ENCODE assay signal across 8 cellular contexts in the genomic region with DNA sequence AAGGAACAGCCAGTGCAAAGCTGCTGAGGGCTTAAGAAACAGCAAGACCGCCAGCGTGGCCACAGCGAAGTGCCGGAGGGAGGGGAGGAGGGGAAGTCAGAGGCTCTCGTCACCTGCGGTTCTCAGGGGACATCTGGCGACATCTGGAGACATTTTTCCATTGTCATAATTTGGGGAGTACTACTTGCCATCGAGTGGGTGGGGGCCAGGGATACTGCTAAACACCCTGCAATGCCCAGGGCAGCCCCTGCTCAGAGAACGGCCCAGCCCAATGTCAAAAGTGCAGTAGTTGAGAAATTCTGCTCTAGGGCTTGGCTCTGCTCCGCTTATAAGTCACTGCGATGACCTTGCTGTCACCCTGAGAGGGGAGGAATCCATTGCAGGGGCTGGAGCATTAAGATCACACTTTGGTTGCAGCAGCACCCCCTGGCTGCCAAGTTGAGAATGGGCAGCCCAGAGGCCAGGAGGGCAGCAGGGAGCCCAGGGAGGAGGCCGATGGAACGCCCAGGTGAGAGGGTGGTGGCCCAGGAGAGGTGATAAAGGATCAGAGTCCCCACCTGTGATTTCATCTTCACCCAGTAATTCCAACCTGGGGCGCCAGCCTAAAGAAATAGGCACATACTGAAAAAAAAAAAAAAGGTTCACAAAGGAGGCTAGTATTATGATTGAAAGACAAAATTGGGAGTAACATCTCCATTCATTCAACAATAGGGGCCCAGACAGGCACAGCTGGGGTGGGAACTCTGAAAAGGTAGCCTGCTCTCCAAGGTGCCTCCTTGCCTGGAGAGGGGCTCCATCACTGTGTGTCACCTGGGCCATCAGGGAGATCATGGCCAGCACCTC.
DNase-seq lines count a peak whose midpoint lies in the region; ATAC-seq, FAIRE-seq and TF ChIP-seq lines count a peak whose summit lies in the region.

No MANE protein-coding gene starts in this region.

- BruUV-seq in GM12878 (replicated peaks; lab: Mats Ljungman, UMichigan), result no TSS peak

- intact Hi-C loops in activated naive CD4-positive, alpha-beta T cell treated with anti-CD3 and anti-CD28 coated beads for 36 hours (cut with micrococcal nuclease), result loop anchor here (1.0 kb wide), 1 partner anchor 498 kb away; no protein-coding TSS in a partner anchor
- intact Hi-C loops in GM12878 (cut with micrococcal nuclease; ENCODE audit: unreplicated experiment), result loop anchor here (2.0 kb wide), 1 partner anchor 497 kb away; no protein-coding TSS in a partner anchor

- H3K4me2 ChIP-seq in Loucy (ENCODE audit: low read depth, low read length, poor library complexity, severe bottlenecking), result no peak overlapping the region
- no peak overlapping the region for H3K4me2 ChIP-seq in GM12878 (ENCODE audit: control insufficient read depth, insufficient read depth)

- in situ Hi-C loops in GM12878 (cut with MboI), result loop anchor here (5.0 kb wide), 1 partner anchor 496 kb away; no protein-coding TSS in a partner anchor

- TF ChIP-seq EP300 in GM12878 (IDR thresholded peaks at IDR 0.05; ENCODE audit: borderline replicate concordance in 1 of 2, control insufficient read depth in 1 of 2, low read depth in 2 of 2, low read length in 2 of 2), result no peak

- SMC1A ChIA-PET in GM12878 (lab: Charles Lee; ENCODE audit: uncharacterized antibody, unreplicated experiment), result no interaction called here

- no peak overlapping the region for H3K4me3 Mint-ChIP-seq in activated naive CD4-positive, alpha-beta T cell treated with anti-CD3 and anti-CD28 coated beads for 36 hours

- H3K9me3 Mint-ChIP-seq in activated naive CD4-positive, alpha-beta T cell treated with anti-CD3 and anti-CD28 coated beads for 36 hours, result no peaks in the 10 kb centered on the region

- H3K9ac ChIP-seq in Loucy (ENCODE audit: low read depth, low read length, poor library complexity, severe bottlenecking) (no peak overlapping the region), GM12878 (ENCODE audit: control insufficient read depth, insufficient read depth, low read length) (no peak overlapping the region), liver (ENCODE audit: low read depth in 1 of 2, low read length in 2 of 2) (no peak overlapping the region)

- RAD21 ChIA-PET in GM12878 (lab: Charles Lee; ENCODE audit: unreplicated experiment), result no interaction called here

- CTCF ChIA-PET in activated naive CD4-positive, alpha-beta T cell treated with anti-CD3 and anti-CD28 coated beads for 36 hours (lab: Charles Lee), result interaction anchor here (0.6 kb wide), 1 partner anchor 31 kb away, joined by 3 read pairs; no protein-coding TSS in a partner anchor
- CTCF ChIA-PET in GM12878 (lab: Yijun Ruan, JAX), result interaction anchor here (0.6 to 1.0 kb wide), 4 partner anchors 21 to 296 kb away, joined by 3 to 4 read pairs (median 3); no protein-coding TSS in a partner anchor

- H3K4me1 ChIP-seq in Loucy (ENCODE audit: insufficient read depth, low read length, poor library complexity, severe bottlenecking) (no peaks in the 10 kb centered on the region), GM12878 (ENCODE audit: control insufficient read depth, insufficient read depth, low read length) (no peaks in the 10 kb centered on the region), liver (ENCODE audit: control insufficient read depth in 4 of 4, insufficient read depth in 4 of 4, low read length in 3 of 4) (no peaks in the 10 kb centered on the region)

- WGBS in GM12878 (ENCODE audit: insufficient coverage, insufficient replicate concordance, low lambda C conversion rate, missing lambda C conversion rate), result 16% methylated on average over 11 of the region's 14 CpGs
- 54% methylated on average over 14 of the region's 14 CpGs for WGBS in liver

- H3K27me3 ChIP-seq in Loucy (ENCODE audit: insufficient read depth, low read length, poor library complexity, severe bottlenecking) (no peaks in the 10 kb centered on the region), GM12878 (replicated peaks in 1 of 2; ENCODE audit: control insufficient read depth in 2 of 2, insufficient read depth in 2 of 2, low read length in 1 of 2) (no peaks in the 10 kb centered on the region; a peak in 1 of 4 replicates), liver (ENCODE audit: control insufficient read depth in 4 of 4, insufficient read depth in 4 of 4, low read length in 3 of 4) (peaks cover 0 to 7% (median 3%) of the 10 kb centered on the region in 4 donors)

- peaks cover 5% of the 10 kb centered on the region for H3K27me3 Mint-ChIP-seq in activated naive CD4-positive, alpha-beta T cell treated with anti-CD3 and anti-CD28 coated beads for 36 hours (ENCODE audit: low read depth)

- H3K27ac ChIP-seq in GM12878 (ENCODE audit: control insufficient read depth, insufficient read depth) (no peak overlapping the region), liver (ENCODE audit: low read depth in 1 of 2, low read length in 2 of 2) (no peak overlapping the region)

- no peak overlapping the region for H3K27ac Mint-ChIP-seq in activated naive CD4-positive, alpha-beta T cell treated with anti-CD3 and anti-CD28 coated beads for 36 hours

- no peaks in the 10 kb centered on the region for H3K9me3 ChIP-seq in Loucy (ENCODE audit: insufficient read depth, low read depth, low read length)
- H3K9me3 ChIP-seq in GM12878 (replicated peaks; ENCODE audit: control insufficient read depth, insufficient read depth, low read length), result no peaks in the 10 kb centered on the region
- peaks cover 0 to 3% (median 0%) of the 10 kb centered on the region in 4 donors for H3K9me3 ChIP-seq in liver (ENCODE audit: control insufficient read depth in 4 of 4, low read length in 3 of 4)

- no peak for FAIRE-seq in GM12878 (lab: Jason Lieb, UNC)

- no peak for TF ChIP-seq POLR2A in GM12878 (IDR thresholded peaks at IDR 0.05; ENCODE audit: low read depth, low read length)

- TF ChIP-seq CTCF in Loucy (conservative IDR thresholded peaks at IDR 0.05; ENCODE audit: low read length), result peak; percentile 75
- TF ChIP-seq CTCF in GM12878 (IDR thresholded peaks at IDR 0.05 in 2 of 3, conservative IDR thresholded peaks at IDR 0.05 in 1 of 3; ENCODE audit: control insufficient read depth in 2 of 3, extremely low read depth in 1 of 3, insufficient read depth in 1 of 3, low read depth in 3 of 3, low read length in 3 of 3), result peak; percentile 56 to 71 (median 65)
- TF ChIP-seq CTCF in liver (IDR thresholded peaks at IDR 0.05; ENCODE audit: low read depth, low read length, missing input control), result peak; percentile 42

- H3K4me1 Mint-ChIP-seq in activated naive CD4-positive, alpha-beta T cell treated with anti-CD3 and anti-CD28 coated beads for 36 hours (ENCODE audit: low read depth), result no peaks in the 10 kb centered on the region

- POLR2A ChIA-PET in GM12878 (lab: Charles Lee), result no interaction called here

- TF ChIP-seq RAD21 in GM12878 (IDR thresholded peaks at IDR 0.05; ENCODE audit: insufficient read depth, low read depth, low read length) (peak; percentile 45), liver (IDR thresholded peaks at IDR 0.05) (peak; percentile 36 to 47)

- H3K36me3 ChIP-seq in Loucy (ENCODE audit: insufficient read depth, low read length) (no peaks in the 10 kb centered on the region), GM12878 (ENCODE audit: control insufficient read depth in 2 of 2, insufficient read depth in 2 of 2, low read length in 1 of 2) (no peaks in the 10 kb centered on the region), liver (ENCODE audit: control insufficient read depth in 4 of 4, insufficient read depth in 3 of 4, low read depth in 1 of 4, low read length in 3 of 4) (no peaks in the 10 kb centered on the region)

- H3K4me3 ChIP-seq in Loucy (ENCODE audit: low read length, poor library complexity, severe bottlenecking) (no peak overlapping the region), GM12878 (no peak overlapping the region), liver (ENCODE audit: low read depth in 1 of 3, low read length in 3 of 3) (no peak overlapping the region)

- H3K9me2 ChIP-seq in Loucy (replicated peaks; ENCODE audit: low read depth, low read length), result no peaks in the 10 kb centered on the region

- H4K20me1 ChIP-seq in Loucy (ENCODE audit: insufficient read depth, low read length, poor library complexity, severe bottlenecking) (no peaks in the 10 kb centered on the region), GM12878 (ENCODE audit: control insufficient read depth, insufficient read depth) (no peaks in the 10 kb centered on the region)

- no peak overlapping the region for H2AFZ ChIP-seq in Loucy (ENCODE audit: low read length)
- no peak overlapping the region for H2AFZ ChIP-seq in GM12878 (ENCODE audit: control insufficient read depth, low read depth, low read length)

- peak; percentile 23 for DNase-seq in activated naive CD4-positive, alpha-beta T cell treated with anti-CD3 and anti-CD28 coated beads for 36 hours
- no peak for DNase-seq in activated naive CD4-positive, alpha-beta T cell treated with Interleukin-2 at 50 U/mL for 16 hours
- DNase-seq in GM12878 (ENCODE audit: low read depth, low spot score) (no peak), superior temporal gyrus (ENCODE audit: extremely low spot score) (no peak), HCEC 1CT (no peak)

- H3K36me3 Mint-ChIP-seq in activated naive CD4-positive, alpha-beta T cell treated with anti-CD3 and anti-CD28 coated beads for 36 hours (ENCODE audit: low read depth), result no peaks in the 10 kb centered on the region

- H3K79me2 ChIP-seq in Loucy (ENCODE audit: insufficient read depth, low read length) (no peaks in the 10 kb centered on the region), GM12878 (ENCODE audit: control insufficient read depth, insufficient read depth, low read length) (no peaks in the 10 kb centered on the region)

- no peaks in the 10 kb centered on the region for H3F3A ChIP-seq in Loucy (ENCODE audit: low read depth)

- peak; percentile 86 for ATAC-seq in GM12878
- ATAC-seq in GM19452 (IDR thresholded peaks at IDR 0.05; ENCODE audit: unreplicated experiment), result no peak

TF ChIP-seq in GM12878, 131 proteins besides CTCF, POLR2A, EP300 and RAD21 (continues in another document):
- TF ChIP-seq, protein P1, sequence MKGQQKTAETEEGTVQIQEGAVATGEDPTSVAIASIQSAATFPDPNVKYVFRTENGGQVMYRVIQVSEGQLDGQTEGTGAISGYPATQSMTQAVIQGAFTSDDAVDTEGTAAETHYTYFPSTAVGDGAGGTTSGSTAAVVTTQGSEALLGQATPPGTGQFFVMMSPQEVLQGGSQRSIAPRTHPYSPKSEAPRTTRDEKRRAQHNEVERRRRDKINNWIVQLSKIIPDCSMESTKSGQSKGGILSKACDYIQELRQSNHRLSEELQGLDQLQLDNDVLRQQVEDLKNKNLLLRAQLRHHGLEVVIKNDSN (IDR thresholded peaks at IDR 0.05; ENCODE audit: borderline replicate concordance, extremely low read length, insufficient read depth, low read depth, low read length), result no peak

TF ChIP-seq in liver, 16 proteins besides CTCF, POLR2A, EP300 and RAD21:
- TF ChIP-seq SP1 (IDR thresholded peaks at IDR 0.05), result no peak
- no peak for TF ChIP-seq RXRA (IDR thresholded peaks at IDR 0.05)
